ENCODE assay signal across 20 cellular contexts in genomic region chr1:193905288-193906085, GRCh38.
A peak's percentile ranks its signal among the peaks of the same experiment; 100 is the strongest.
DNase-seq lines count a peak whose midpoint lies in the region; ATAC-seq and TF ChIP-seq lines count a peak whose summit lies in the region.
"Had no signal": no experiment of that assay in that cellular context is flagged by ENCODE, and none has a peak within 500 bp of the region (broad histone marks: within the 10 kb centered on the region; RNA-seq: fewer than 3 reads in every experiment).

No MANE protein-coding gene starts in this region.

- CTCF ChIA-PET in activated CD4-positive, alpha-beta T cell treated with anti-CD3 and anti-CD28 coated beads, Interleukin-2, amount 10 ng/mL, durations not matched to agents 7 days and 5 days (lab: Charles Lee): no interaction called here

- no peak for ATAC-seq in GM18517 (IDR thresholded peaks at IDR 0.05; ENCODE audit: unreplicated experiment)
- ATAC-seq: heart left ventricle had no signal

- no peaks in the 10 kb centered on the region for H3K36me3 Mint-ChIP-seq in activated CD4-positive, alpha-beta T cell treated with anti-CD3 and anti-CD28 coated beads, Interleukin-2, amount 10 ng/mL, durations not matched to agents 7 days and 5 days (ENCODE audit: low read depth)
- H3K36me3 Mint-ChIP-seq: activated naive CD4-positive, alpha-beta T cell treated with anti-CD3 and anti-CD28 coated beads, Interleukin-2, amount 10 ng/mL, durations not matched to agents 7 days and 5 days; immature natural killer cell; naive B cell had no signal

- no peaks in the 10 kb centered on the region for H3K4me1 Mint-ChIP-seq in activated CD4-positive, alpha-beta T cell treated with anti-CD3 and anti-CD28 coated beads, Interleukin-2, amount 10 ng/mL, durations not matched to agents 7 days and 5 days
- H3K4me1 Mint-ChIP-seq: activated naive CD4-positive, alpha-beta T cell treated with anti-CD3 and anti-CD28 coated beads, Interleukin-2, amount 10 ng/mL, durations not matched to agents 7 days and 5 days; CD4-positive, alpha-beta memory T cell; immature natural killer cell; naive B cell had no signal

- TF ChIP-seq CTCF in 22Rv1 (IDR thresholded peaks at IDR 0.05) (no peak), fibroblast of pulmonary artery (IDR thresholded peaks at IDR 0.05; ENCODE audit: low read length, missing control alignments) (no peak)

- in situ Hi-C loops in SK-MEL-5 (cut with HindIII; ENCODE audit: low pct_unique_long_range_greater_than_20kb, low sequenced_read_pairs): no loop called here

- DNase-seq in HT1080 (ENCODE audit: low read depth) (peak; percentile 26), SK-MEL-5 (ENCODE audit: low read depth, low spot score) (peak; percentile 30), fibroblast of pulmonary artery (ENCODE audit: low read depth) (peak; percentile 3), T-helper 2 cell (no peak)
- DNase-seq in activated CD4-positive, alpha-beta T cell treated with anti-CD3 and anti-CD28 coated beads, Interleukin-2, amount 10 ng/mL, durations not matched to agents 7 days and 5 days: no peak
- DNase-seq in stimulated activated CD8-positive, alpha-beta memory T cell treated with anti-CD3 and anti-CD28 coated beads, Interleukin-4, amount 100 ng/mL, for 48 hours: no peak
- DNase-seq: activated CD4-positive, alpha-beta T cell treated with anti-CD3 and anti-CD28 coated beads, Interleukin-2, amount 50 U/mL, for 48 hours; activated naive CD4-positive, alpha-beta T cell treated with anti-CD3 and anti-CD28 coated beads, Interleukin-2, amount 10 ng/mL, durations not matched to agents 7 days and 5 days; activated T-cell treated with anti-CD3 and anti-CD28 coated beads, Interleukin-2, amount 50 U/mL, for 1 hour; CD4-positive, alpha-beta memory T cell; dermis blood vessel endothelial cell; heart left ventricle; immature natural killer cell; naive B cell; NCI-H2029 treated with DMSO at 0.1 percent for 48 hours; NCI-H526 treated with DMSO at 0.1 percent for 48 hours; stimulated activated naive CD4-positive, alpha-beta T cell; transverse colon had no signal

- no peaks in the 10 kb centered on the region for H3K27me3 Mint-ChIP-seq in activated CD4-positive, alpha-beta T cell treated with anti-CD3 and anti-CD28 coated beads, Interleukin-2, amount 10 ng/mL, durations not matched to agents 7 days and 5 days
- H3K27me3 Mint-ChIP-seq: activated naive CD4-positive, alpha-beta T cell treated with anti-CD3 and anti-CD28 coated beads, Interleukin-2, amount 10 ng/mL, durations not matched to agents 7 days and 5 days; CD4-positive, alpha-beta memory T cell had no signal

- H3K9me3 Mint-ChIP-seq in activated CD4-positive, alpha-beta T cell treated with anti-CD3 and anti-CD28 coated beads, Interleukin-2, amount 10 ng/mL, durations not matched to agents 7 days and 5 days: peaks cover 6% of the 10 kb centered on the region

- H3K4me3 ChIP-seq in fibroblast of pulmonary artery (replicated peaks; ENCODE audit: low read depth, low read length): no peak overlapping the region
- H3K4me3 ChIP-seq: heart left ventricle, transverse colon had no signal

- no peak overlapping the region for H3K4me3 Mint-ChIP-seq in activated CD4-positive, alpha-beta T cell treated with anti-CD3 and anti-CD28 coated beads, Interleukin-2, amount 10 ng/mL, durations not matched to agents 7 days and 5 days
- H3K4me3 Mint-ChIP-seq: activated naive CD4-positive, alpha-beta T cell treated with anti-CD3 and anti-CD28 coated beads, Interleukin-2, amount 10 ng/mL, durations not matched to agents 7 days and 5 days; CD4-positive, alpha-beta memory T cell; immature natural killer cell; naive B cell had no signal

- H3K27ac ChIP-seq in 22Rv1: peak overlapping the region; percentile 14; the same call in 1 of the 2 replicates
- H3K27ac ChIP-seq: heart left ventricle, transverse colon had no signal

- POLR2A ChIA-PET in activated CD4-positive, alpha-beta T cell treated with anti-CD3 and anti-CD28 coated beads, Interleukin-2, amount 10 ng/mL, durations not matched to agents 7 days and 5 days (lab: Charles Lee): no interaction called here

- H3K27ac Mint-ChIP-seq in activated CD4-positive, alpha-beta T cell treated with anti-CD3 and anti-CD28 coated beads, Interleukin-2, amount 10 ng/mL, durations not matched to agents 7 days and 5 days: no peak overlapping the region
- H3K27ac Mint-ChIP-seq: activated naive CD4-positive, alpha-beta T cell treated with anti-CD3 and anti-CD28 coated beads, Interleukin-2, amount 10 ng/mL, durations not matched to agents 7 days and 5 days; immature natural killer cell had no signal

Comparison
In these comparisons a context has a peak if more than half of its experiments do, and no peak if none do; other contexts are left out.
1. DNase-seq: peak in HT1080 (single experiment), SK-MEL-5 (single experiment) and fibroblast of pulmonary artery (single experiment); none in T-helper 2 cell (0 of 5), activated CD4-positive, alpha-beta T cell treated with anti-CD3 and anti-CD28 coated beads, Interleukin-2, amount 10 ng/mL, durations not matched to agents 7 days and 5 days (single experiment) and stimulated activated CD8-positive, alpha-beta memory T cell treated with anti-CD3 and anti-CD28 coated beads, Interleukin-4, amount 100 ng/mL, for 48 hours (single experiment).